Comparison of ENCODE assay signal across 8 cellular contexts in genomic region chr1:94025383-94026340, GRCh38.
A peak's percentile ranks its signal among the peaks of the same experiment; 100 is the strongest.
DNase-seq lines count a peak whose midpoint lies in the region; ATAC-seq, FAIRE-seq and TF ChIP-seq lines count a peak whose summit lies in the region.

No MANE protein-coding gene starts in this region.

- POLR2A ChIA-PET in HEK293 (lab: Yijun Ruan, JAX) (no interaction called here), HepG2 (lab: Yijun Ruan, JAX) (interaction anchor here (0.6 to 2.0 kb wide), 5 partner anchors 10 to 308 kb away, joined by 3 to 6 read pairs (median 3); partner anchors contain the start of gene ARHGAP29)

- FAIRE-seq in HepG2 (lab: Jason Lieb, UNC), result peak; percentile 87

- ATAC-seq in HepG2, result peak; percentile 36
- no peak for ATAC-seq in HG02759 (IDR thresholded peaks at IDR 0.05; ENCODE audit: unreplicated experiment)
- no peak for ATAC-seq in GM19463 (IDR thresholded peaks at IDR 0.05; ENCODE audit: unreplicated experiment)

- BruUV-seq in Calu3 (replicated peaks; lab: Mats Ljungman, UMichigan), result no TSS peak
- no TSS peak for BruUV-seq in HepG2 (replicated peaks; lab: Mats Ljungman, UMichigan)

- in situ Hi-C loops in HepG2 (cut with HindIII; ENCODE audit: extremely low pct_ligation_motif_present, low pct_unique_long_range_greater_than_20kb), result loop anchor here (10.0 kb wide), 1 partner anchor 439 kb away; no protein-coding TSS in a partner anchor

- TF ChIP-seq EP300 in HepG2 (IDR thresholded peaks at IDR 0.05; ENCODE audit: low read depth in 2 of 2, low read length in 2 of 2), result no peak
- no peak for TF ChIP-seq EP300 in HepG2 (CRISPR knock-in tag; IDR thresholded peaks at IDR 0.05; ENCODE audit: borderline replicate concordance)

- H3K27ac ChIP-seq in HEK293 (ENCODE audit: extremely low read depth, low read depth, low read length), result no peak overlapping the region
- no peak overlapping the region for H3K27ac ChIP-seq in HepG2 (ENCODE audit: extremely low read length, insufficient read depth, low read length)

- 41% methylated on average over 18 of the region's 18 CpGs for WGBS in HepG2 (ENCODE audit: low lambda C conversion rate)

- H3K4me1 ChIP-seq in HEK293 (ENCODE audit: control insufficient read depth, insufficient read depth, low read length) (no peaks in the 10 kb centered on the region), HepG2 (ENCODE audit: insufficient read depth, low read length) (peaks cover 82% of the 10 kb centered on the region)

- H3K9me3 Mint-ChIP-seq in Calu3 (ENCODE audit: low read depth, unreplicated experiment), result no peaks in the 10 kb centered on the region

- TF ChIP-seq CTCF in Calu3 (IDR thresholded peaks at IDR 0.05; ENCODE audit: unreplicated experiment), result no peak
- TF ChIP-seq CTCF in HEK293 (tag by site-specific recombination; IDR thresholded peaks at IDR 0.05), result peak; percentile 78
- peak; percentile 65 for TF ChIP-seq CTCF in cardiac fibroblast (IDR thresholded peaks at IDR 0.05; ENCODE audit: low read depth, low read length)
- peak; percentile 79 for TF ChIP-seq CTCF in HepG2 (CRISPR knock-in tag; IDR thresholded peaks at IDR 0.05)

- H3K9me3 ChIP-seq in HEK293 (ENCODE audit: control insufficient read depth, insufficient read depth, low read depth, low read length), result no peaks in the 10 kb centered on the region
- no peaks in the 10 kb centered on the region for H3K9me3 ChIP-seq in HepG2 (ENCODE audit: low read length)

- H3K9ac ChIP-seq in HepG2 (ENCODE audit: insufficient read depth, low read depth, low read length), result no peak overlapping the region

- H3K36me3 ChIP-seq in HEK293 (ENCODE audit: control insufficient read depth in 2 of 2, insufficient read depth in 1 of 2, low read length in 2 of 2), result no peaks in the 10 kb centered on the region
- H3K36me3 ChIP-seq in HepG2 (replicated peaks in 1 of 2; ENCODE audit: control insufficient read depth in 1 of 2, insufficient read depth in 2 of 2, low read length in 2 of 2), result no peaks in the 10 kb centered on the region

- H3K4me3 ChIP-seq in HEK293 (ENCODE audit: low read depth, low read length), result no peak overlapping the region
- no peak overlapping the region for H3K4me3 ChIP-seq in cardiac fibroblast (replicated peaks in 1 of 2; ENCODE audit: low read depth in 2 of 2, low read length in 2 of 2)
- H3K4me3 ChIP-seq in HepG2 (replicated peaks in 1 of 3; ENCODE audit: insufficient read depth in 1 of 3, low read depth in 2 of 3, low read length in 3 of 3), result peak overlapping the region in 1 of 3 experiments; percentile 45; a peak in 1 of 6 replicates

- H4K20me1 ChIP-seq in HepG2 (ENCODE audit: insufficient read depth, low read length), result no peaks in the 10 kb centered on the region

- no peaks in the 10 kb centered on the region for H3K79me2 ChIP-seq in HepG2 (ENCODE audit: insufficient read depth, low read length)

- H3K27me3 Mint-ChIP-seq in Calu3 (ENCODE audit: unreplicated experiment), result peaks cover 10% of the 10 kb centered on the region

- CTCF ChIA-PET in Calu3 (lab: Charles Lee) (interaction anchor here (0.6 to 3.1 kb wide), 9 partner anchors 14 to 735 kb away, joined by 3 to 30 read pairs (median 5); no protein-coding TSS in a partner anchor), HEK293 (lab: Yijun Ruan, JAX) (interaction anchor here (0.6 to 13.6 kb wide), 50 partner anchors 9 to 1016 kb away, joined by 3 to 285 read pairs (median 4); partner anchors contain the start of genes ARHGAP29 and BCAR3), HepG2 (lab: Yijun Ruan, JAX; ENCODE audit: low intra/inter-chr PET ratio, low total read pairs) (interaction anchor here (1.0 to 5.0 kb wide), 7 partner anchors 14 to 438 kb away, joined by 3 to 44 read pairs (median 6); partner anchors contain the start of gene GCLM)

- peak overlapping the region; percentile 39 for H2AFZ ChIP-seq in HepG2 (ENCODE audit: low read length)

- TF ChIP-seq POLR2A in HepG2 (IDR thresholded peaks at IDR 0.05; ENCODE audit: insufficient read depth in 1 of 2, low read depth in 2 of 2, low read length in 2 of 2), result no peak

- peaks cover 33% of the 10 kb centered on the region for H3K4me1 Mint-ChIP-seq in Calu3 (ENCODE audit: low read depth, unreplicated experiment)

- intact Hi-C loops in Calu3 (cut with micrococcal nuclease; ENCODE audit: unreplicated experiment) (loop anchor here (1.0 kb wide), 2 partner anchors 311 to 438 kb away; no protein-coding TSS in a partner anchor), HepG2 (cut with micrococcal nuclease; ENCODE audit: unreplicated experiment) (loop anchor here (1.0 to 5.0 kb wide), 3 partner anchors 217 to 437 kb away; no protein-coding TSS in a partner anchor)

- no peaks in the 10 kb centered on the region for H3K36me3 Mint-ChIP-seq in Calu3 (ENCODE audit: insufficient read depth, unreplicated experiment)

- DNase-seq in Calu3 (peak; percentile 54), NCI-H82 (lab: John Stamatoyannopoulos, UW) (peak; percentile 73), cardiac fibroblast (ENCODE audit: low read depth in 2 of 2) (peak; percentile 88 to 91), HepG2 (ENCODE audit: low spot score) (peak; percentile 69)
- DNase-seq in activated effector memory CD4-positive, alpha-beta T cell treated with anti-CD3 and anti-CD28 coated beads, Interleukin-2, amount 50 U/mL, for 16 hours, result no peak

- H3K4me2 ChIP-seq in HepG2 (ENCODE audit: low read depth, low read length), result peak overlapping the region; percentile 55

- H3K4me3 Mint-ChIP-seq in Calu3 (ENCODE audit: low read depth, unreplicated experiment), result peak overlapping the region; percentile 32

- TF ChIP-seq RAD21 in HepG2 (CRISPR knock-in tag; IDR thresholded peaks at IDR 0.05), result peak; percentile 80

- no peak overlapping the region for H3K27ac Mint-ChIP-seq in Calu3 (ENCODE audit: unreplicated experiment)

- peaks cover 0 to 6% of the 10 kb centered on the region in 2 experiments; a peak in 3 of 5 replicates for H3K27me3 ChIP-seq in HepG2 (ENCODE audit: control insufficient read depth in 1 of 2, insufficient read depth in 2 of 2, low read length in 2 of 2)

TF ChIP-seq in HEK293, 187 proteins besides CTCF, POLR2A, EP300 and RAD21:
- peak; percentile 87 for TF ChIP-seq ZNF654 (tag by site-specific recombination; IDR thresholded peaks at IDR 0.05; ENCODE audit: low read depth)
- peak; percentile 69; the same call in 1 of the 2 replicates for TF ChIP-seq ZNF10 (tag by site-specific recombination; IDR thresholded peaks at IDR 0.05)
- TF ChIP-seq ZNF354C (tag by site-specific recombination; IDR thresholded peaks at IDR 0.05; ENCODE audit: borderline replicate concordance, low read depth), result no peak
- peak; percentile 45; the same call in 1 of the 2 replicates for TF ChIP-seq ZSCAN30 (tag by site-specific recombination; IDR thresholded peaks at IDR 0.05)
- no peak for TF ChIP-seq ZNF560 (tag by site-specific recombination; IDR thresholded peaks at IDR 0.05; ENCODE audit: borderline replicate concordance)
- no peak for TF ChIP-seq ZNF311 (tag by site-specific recombination; IDR thresholded peaks at IDR 0.05; ENCODE audit: borderline replicate concordance)
- no peak for TF ChIP-seq ZNF112 (tag by site-specific recombination; IDR thresholded peaks at IDR 0.05)
- 0 out of 2 replicates have a peak, but pooled peaks have one; percentile 14 for TF ChIP-seq ZNF580 (tag by site-specific recombination; IDR thresholded peaks at IDR 0.05)
- TF ChIP-seq SCRT2 (tag by site-specific recombination; IDR thresholded peaks at IDR 0.05), result 0 out of 2 replicates have a peak, but pooled peaks have one; percentile 9
- TF ChIP-seq PRDM1 (tag by site-specific recombination; IDR thresholded peaks at IDR 0.05), result peak; percentile 94
- peak; percentile 98 for TF ChIP-seq ZBTB17 (tag by site-specific recombination; IDR thresholded peaks at IDR 0.05)
- TF ChIP-seq ZNF335 (tag by site-specific recombination; conservative IDR thresholded peaks at IDR 0.05), result peak; percentile 95
- no peak for TF ChIP-seq ZNF76 (tag by site-specific recombination; IDR thresholded peaks at IDR 0.05; ENCODE audit: borderline replicate concordance, low read depth)
- peak; percentile 72 for TF ChIP-seq ZNF2 (tag by site-specific recombination; IDR thresholded peaks at IDR 0.05)
- TF ChIP-seq MZF1 (tag by site-specific recombination; IDR thresholded peaks at IDR 0.05; ENCODE audit: borderline replicate concordance), result peak; percentile 54; the same call in 1 of the 2 replicates
TF ChIP-seq in HEK293: peak in this region for 10.

TF ChIP-seq in HepG2, 621 proteins besides CTCF, POLR2A, EP300 and RAD21 (continues in another document):
- TF ChIP-seq ISX (CRISPR knock-in tag; conservative IDR thresholded peaks at IDR 0.05), result no peak
